Comparison of ENCODE assay signal across 1 cellular context in genomic region chr14:73462078-73462715, GRCh38.
TF ChIP-seq lines count a peak whose summit lies in the region.

No MANE protein-coding gene starts in this region.

TF ChIP-seq in HepG2, 621 proteins besides CTCF, POLR2A, EP300 and RAD21 (continued from another document and continues in another):
- no peak for TF ChIP-seq NFAT5 (CRISPR knock-in tag; IDR thresholded peaks at IDR 0.05)
- no peak for TF ChIP-seq NFE2L2 (IDR thresholded peaks at IDR 0.05; ENCODE audit: low read length)
- peak; percentile 67; the same call in 1 of the 2 replicates for TF ChIP-seq HMG20B (CRISPR knock-in tag; conservative IDR thresholded peaks at IDR 0.05)
- TF ChIP-seq DMAP1 (CRISPR knock-in tag; IDR thresholded peaks at IDR 0.05) = peak; percentile 96
- TF ChIP-seq PHB2 (IDR thresholded peaks at IDR 0.05; ENCODE audit: partially characterized antibody) = no peak
- peak in 1 of 2 experiments; percentile 58; a peak in 2 of 4 replicates for TF ChIP-seq HMGXB4 (CRISPR knock-in tag; IDR thresholded peaks at IDR 0.05; ENCODE audit: borderline replicate concordance in 1 of 2, low read depth in 1 of 2)
- peak; percentile 94 for TF ChIP-seq GATAD2A (CRISPR knock-in tag; IDR thresholded peaks at IDR 0.05)
- peak; percentile 86 for TF ChIP-seq ZNF350 (CRISPR knock-in tag; IDR thresholded peaks at IDR 0.05; ENCODE audit: borderline replicate concordance, low read depth)
- TF ChIP-seq ZNF383 (CRISPR knock-in tag; IDR thresholded peaks at IDR 0.05; ENCODE audit: borderline replicate concordance) = 0 out of 2 replicates have a peak, but pooled peaks have one; percentile 49
- TF ChIP-seq ZNF562 (CRISPR knock-in tag; IDR thresholded peaks at IDR 0.05; ENCODE audit: borderline replicate concordance) = no peak
- no peak; the same call in 1 of the 2 replicates for TF ChIP-seq ZNF614 (CRISPR knock-in tag; IDR thresholded peaks at IDR 0.05; ENCODE audit: borderline replicate concordance)
- TF ChIP-seq ZBTB1 (CRISPR knock-in tag; IDR thresholded peaks at IDR 0.05; ENCODE audit: borderline replicate concordance) = no peak
- TF ChIP-seq ZBTB43 (CRISPR knock-in tag; conservative IDR thresholded peaks at IDR 0.05) = peak; percentile 55; the same call in 1 of the 2 replicates
- TF ChIP-seq HNRNPH1 (optimal IDR thresholded peaks at IDR 0.05; ENCODE audit: low read depth, low read length) = peak; percentile 76
- TF ChIP-seq FOXA1 (IDR thresholded peaks at IDR 0.05) = no peak
- peak; percentile 78 for TF ChIP-seq FOXA1 (CRISPR knock-in tag; IDR thresholded peaks at IDR 0.05)
- TF ChIP-seq KDM1A (CRISPR knock-in tag; IDR thresholded peaks at IDR 0.05) = 0 out of 2 replicates have a peak, but pooled peaks have one; percentile 29
- TF ChIP-seq ELF1 (CRISPR knock-in tag; IDR thresholded peaks at IDR 0.05) = peak; percentile 59
- TF ChIP-seq ZNF720 (CRISPR knock-in tag; IDR thresholded peaks at IDR 0.05) = no peak
- no peak for TF ChIP-seq REXO4 (CRISPR knock-in tag; IDR thresholded peaks at IDR 0.05; ENCODE audit: borderline replicate concordance)
- TF ChIP-seq ZNF367 (CRISPR knock-in tag; IDR thresholded peaks at IDR 0.05; ENCODE audit: borderline replicate concordance) = no peak
- peak in 1 of 2 experiments; percentile 70; a peak in 2 of 4 replicates for TF ChIP-seq ATF4 (CRISPR knock-in tag; IDR thresholded peaks at IDR 0.05)
- TF ChIP-seq NKX3-1 (CRISPR knock-in tag; IDR thresholded peaks at IDR 0.05) = no peak
- no peak for TF ChIP-seq PLSCR1 (CRISPR knock-in tag; IDR thresholded peaks at IDR 0.05; ENCODE audit: borderline replicate concordance)
- no peak for TF ChIP-seq NFE2L1 (CRISPR knock-in tag; IDR thresholded peaks at IDR 0.05; ENCODE audit: borderline replicate concordance)
- no peak for TF ChIP-seq ZEB1 (IDR thresholded peaks at IDR 0.05; ENCODE audit: insufficient replicate concordance, low read depth)
- no peak for TF ChIP-seq ZNF703 (CRISPR knock-in tag; IDR thresholded peaks at IDR 0.05; ENCODE audit: borderline replicate concordance)
- peak; percentile 66; the same call in 1 of the 2 replicates for TF ChIP-seq ZNF121 (CRISPR knock-in tag; IDR thresholded peaks at IDR 0.05)
- no peak for TF ChIP-seq U2AF2 (IDR thresholded peaks at IDR 0.05; ENCODE audit: low read depth, low read length)
- no peak for TF ChIP-seq ETV5 (CRISPR knock-in tag; IDR thresholded peaks at IDR 0.05; ENCODE audit: borderline replicate concordance)
- peak; percentile 70; the same call in 1 of the 2 replicates for TF ChIP-seq GATA4 (IDR thresholded peaks at IDR 0.05; ENCODE audit: borderline replicate concordance, low read depth)
- no peak for TF ChIP-seq CHD4 (IDR thresholded peaks at IDR 0.05; ENCODE audit: borderline replicate concordance, low read length)
- TF ChIP-seq ZNF883 (CRISPR knock-in tag; IDR thresholded peaks at IDR 0.05; ENCODE audit: not compliant biosample characterization) = peak; percentile 42
- TF ChIP-seq MYNN (CRISPR knock-in tag; IDR thresholded peaks at IDR 0.05; ENCODE audit: low read depth) = no peak
- no peak for TF ChIP-seq ZNF547 (CRISPR knock-in tag; IDR thresholded peaks at IDR 0.05)
- no peak; the same call in 1 of the 2 replicates for TF ChIP-seq ATF2 (CRISPR knock-in tag; IDR thresholded peaks at IDR 0.05)
- TF ChIP-seq MAX (IDR thresholded peaks at IDR 0.05) = peak; percentile 94
- TF ChIP-seq ZNF850 (CRISPR knock-in tag; conservative IDR thresholded peaks at IDR 0.05) = no peak
- no peak for TF ChIP-seq PCBP1 (IDR thresholded peaks at IDR 0.05; ENCODE audit: borderline replicate concordance, low read depth, low read length)
- TF ChIP-seq ZNF333 (CRISPR knock-in tag; IDR thresholded peaks at IDR 0.05; ENCODE audit: borderline replicate concordance) = no peak
- no peak; the same call in 1 of the 2 replicates for TF ChIP-seq BRCA1 (CRISPR knock-in tag; IDR thresholded peaks at IDR 0.05)
- TF ChIP-seq REST (IDR thresholded peaks at IDR 0.05; ENCODE audit: borderline replicate concordance in 1 of 2, low read depth in 1 of 2, low read length in 2 of 2) = no peak; a peak in 1 of 4 replicates
- TF ChIP-seq HOXA7 (CRISPR knock-in tag; IDR thresholded peaks at IDR 0.05) = no peak
- TF ChIP-seq ZGPAT (CRISPR knock-in tag; IDR thresholded peaks at IDR 0.05) = peak; percentile 79
- no peak for TF ChIP-seq GLMP (CRISPR knock-in tag; IDR thresholded peaks at IDR 0.05; ENCODE audit: borderline replicate concordance)
- no peak for TF ChIP-seq ZNF337 (CRISPR knock-in tag; IDR thresholded peaks at IDR 0.05; ENCODE audit: borderline replicate concordance, low read depth)
- TF ChIP-seq KLF6 (CRISPR knock-in tag; IDR thresholded peaks at IDR 0.05) = 0 out of 2 replicates have a peak, but pooled peaks have one; percentile 28
- no peak for TF ChIP-seq ZNF263 (CRISPR knock-in tag; IDR thresholded peaks at IDR 0.05)
